Comparison of ENCODE assay signal across 7 cellular contexts in genomic region chr11:3860898-3861393, GRCh38. TPM values are rescaled to one million over a fixed set of nuclear protein-coding genes. Genes with fewer than 3 reads are reported as not detected.
DNase-seq lines count a peak whose midpoint lies in the region; ATAC-seq, FAIRE-seq and TF ChIP-seq lines count a peak whose summit lies in the region.
"Not testable (repeated sequence)": the region's sequence is repeated elsewhere in the genome, so short reads cannot be mapped to it uniquely, and the experiment has no call there.

No MANE protein-coding gene starts in this region.

- TF ChIP-seq POLR2A in GM12891 (IDR thresholded peaks at IDR 0.05; ENCODE audit: low read depth, low read length) = not testable (repeated sequence)

- H3K27ac ChIP-seq in left lung (peak overlapping the region in 1 of 2 donors; percentile 11), skeletal muscle tissue (ENCODE audit: low read depth, low read length) (peak overlapping the region; percentile 93)

- not testable (repeated sequence) for H3K9me3 ChIP-seq in left lung; skeletal muscle tissue (ENCODE audit: control insufficient read depth in 3 of 3, low read length in 3 of 3)

- peak overlapping the region in 1 of 3 donors; percentile 10 for H3K9ac ChIP-seq in skeletal muscle tissue (ENCODE audit: low read depth in 1 of 3, low read length in 3 of 3)

- intact Hi-C loops in left lung (cut with DNase I) = not testable (repeated sequence)

- not testable (repeated sequence) for TF ChIP-seq CTCF in left lung (IDR thresholded peaks at IDR 0.05)

- H3K27ac Mint-ChIP-seq in activated CD4-positive, alpha-beta T cell treated with anti-CD3 and anti-CD28 coated beads, Interleukin-2, amount 10 ng/mL, durations not matched to agents 7 days and 5 days = peak overlapping the region; percentile 79
- peak overlapping the region; percentile 93 for H3K27ac Mint-ChIP-seq in activated naive CD8-positive, alpha-beta T cell treated with anti-CD3 and anti-CD28 coated beads for 36 hours

- POLR2A ChIA-PET in activated CD4-positive, alpha-beta T cell treated with anti-CD3 and anti-CD28 coated beads, Interleukin-2, amount 10 ng/mL, durations not matched to agents 7 days and 5 days (lab: Charles Lee) = interaction anchor here (0.9 kb wide), 1 partner anchor 93 kb away, joined by 3 read pairs; no protein-coding TSS in a partner anchor

- H3K27me3 ChIP-seq in left lung; skeletal muscle tissue (ENCODE audit: control insufficient read depth in 3 of 3, insufficient read depth in 3 of 3, low read length in 3 of 3): not testable (repeated sequence)

- peak; percentile 45 for FAIRE-seq in GM12891 (lab: Jason Lieb, UNC)

- not testable (repeated sequence) for DNase-seq in GM12891 (ENCODE audit: insufficient read length, low spot score); left lung
- DNase-seq in KG1 (lab: John Stamatoyannopoulos, UW) (peak; percentile 25), OCI-M1 (lab: John Stamatoyannopoulos, UW) (peak; percentile 53)
- DNase-seq in activated CD4-positive, alpha-beta T cell treated with anti-CD3 and anti-CD28 coated beads, Interleukin-2, amount 10 ng/mL, durations not matched to agents 7 days and 5 days = peak; percentile 64
- peak; percentile 43 for DNase-seq in activated naive CD8-positive, alpha-beta T cell treated with anti-CD3 and anti-CD28 coated beads for 36 hours

- not testable (repeated sequence) for H3K36me3 ChIP-seq in left lung; skeletal muscle tissue (ENCODE audit: control insufficient read depth in 3 of 3, insufficient read depth in 3 of 3, low read length in 3 of 3)

- not testable (repeated sequence) for H3K4me3 ChIP-seq in left lung
- H3K4me3 ChIP-seq in skeletal muscle tissue (ENCODE audit: low read length in 3 of 3) = peak overlapping the region in 2 of 3 donors; percentile 26 to 45

- H3K4me1 ChIP-seq in left lung (peaks cover 37 to 83% of the 10 kb centered on the region in 2 donors), skeletal muscle tissue (ENCODE audit: control insufficient read depth in 3 of 3, insufficient read depth in 3 of 3, low read length in 3 of 3) (peaks cover 71 to 81% (median 72%) of the 10 kb centered on the region in 3 donors)

- peaks cover 41% of the 10 kb centered on the region for H3K36me3 Mint-ChIP-seq in activated CD4-positive, alpha-beta T cell treated with anti-CD3 and anti-CD28 coated beads, Interleukin-2, amount 10 ng/mL, durations not matched to agents 7 days and 5 days (ENCODE audit: low read depth)
- peaks cover 28% of the 10 kb centered on the region for H3K36me3 Mint-ChIP-seq in activated naive CD8-positive, alpha-beta T cell treated with anti-CD3 and anti-CD28 coated beads for 36 hours

- peak; percentile 9 for ATAC-seq in left lung

- CTCF ChIA-PET in activated CD4-positive, alpha-beta T cell treated with anti-CD3 and anti-CD28 coated beads, Interleukin-2, amount 10 ng/mL, durations not matched to agents 7 days and 5 days (lab: Charles Lee) = interaction anchor here (0.6 to 16.6 kb wide), 6 partner anchors 10 to 211 kb away, joined by 3 to 355 read pairs (median 8); partner anchors contain the start of gene RHOG

- not testable (repeated sequence) for H3K9me3 Mint-ChIP-seq in activated CD4-positive, alpha-beta T cell treated with anti-CD3 and anti-CD28 coated beads, Interleukin-2, amount 10 ng/mL, durations not matched to agents 7 days and 5 days; activated naive CD8-positive, alpha-beta T cell treated with anti-CD3 and anti-CD28 coated beads for 36 hours

- H3K4me3 Mint-ChIP-seq in activated CD4-positive, alpha-beta T cell treated with anti-CD3 and anti-CD28 coated beads, Interleukin-2, amount 10 ng/mL, durations not matched to agents 7 days and 5 days = peak overlapping the region; percentile 98
- peak overlapping the region; percentile 98 for H3K4me3 Mint-ChIP-seq in activated naive CD8-positive, alpha-beta T cell treated with anti-CD3 and anti-CD28 coated beads for 36 hours

- H3K27me3 Mint-ChIP-seq in activated CD4-positive, alpha-beta T cell treated with anti-CD3 and anti-CD28 coated beads, Interleukin-2, amount 10 ng/mL, durations not matched to agents 7 days and 5 days; activated naive CD8-positive, alpha-beta T cell treated with anti-CD3 and anti-CD28 coated beads for 36 hours: not testable (repeated sequence)

- peaks cover 76% of the 10 kb centered on the region for H3K4me1 Mint-ChIP-seq in activated CD4-positive, alpha-beta T cell treated with anti-CD3 and anti-CD28 coated beads, Interleukin-2, amount 10 ng/mL, durations not matched to agents 7 days and 5 days
- peaks cover 78% of the 10 kb centered on the region for H3K4me1 Mint-ChIP-seq in activated naive CD8-positive, alpha-beta T cell treated with anti-CD3 and anti-CD28 coated beads for 36 hours

RNA-seq across cellular contexts. Expression of gene STIM1, which starts 5.5 kb away (rescaled TPM):
- 33.2 TPM for polyA plus RNA-seq in GM12891 (2012; ENCODE audit: low read depth, missing spikeins)
- total RNA-seq in activated CD4-positive, alpha-beta T cell treated with anti-CD3 and anti-CD28 coated beads, Interleukin-2, amount 10 ng/mL, durations not matched to agents 7 days and 5 days = 100 to 1,000 TPM; 103 to 108 TPM
- 10 to 100 TPM; 49.4 to 55.4 TPM for total RNA-seq in activated naive CD8-positive, alpha-beta T cell treated with anti-CD3 and anti-CD28 coated beads for 36 hours
- total RNA-seq in left lung (10 to 100 TPM; 50.9 to 52.9 TPM), skeletal muscle tissue (54.8 TPM)

RNA-seq across cellular contexts. Expression of gene RHOG, which starts 20.2 kb away (rescaled TPM):
- 90.0 TPM for polyA plus RNA-seq in GM12891 (2012; ENCODE audit: low read depth, missing spikeins)
- 100 to 1,000 TPM; 158 to 172 TPM for total RNA-seq in activated CD4-positive, alpha-beta T cell treated with anti-CD3 and anti-CD28 coated beads, Interleukin-2, amount 10 ng/mL, durations not matched to agents 7 days and 5 days
- total RNA-seq in activated naive CD8-positive, alpha-beta T cell treated with anti-CD3 and anti-CD28 coated beads for 36 hours = 100 to 1,000 TPM; 183 to 190 TPM
- total RNA-seq in left lung (100 to 1,000 TPM in 1 of 2 donors, 10 to 100 TPM in 1; 57.1 to 109 TPM), skeletal muscle tissue (1.6 TPM)

RNA-seq across cellular contexts. Expression of gene PGAP2, which starts 52.6 kb away (rescaled TPM):
- 24.7 TPM for polyA plus RNA-seq in GM12891 (2012; ENCODE audit: low read depth, missing spikeins)
- total RNA-seq in activated CD4-positive, alpha-beta T cell treated with anti-CD3 and anti-CD28 coated beads, Interleukin-2, amount 10 ng/mL, durations not matched to agents 7 days and 5 days = 10 to 100 TPM; 30.0 to 30.9 TPM
- 10 to 100 TPM; 35.4 to 35.6 TPM for total RNA-seq in activated naive CD8-positive, alpha-beta T cell treated with anti-CD3 and anti-CD28 coated beads for 36 hours
- total RNA-seq in left lung (10 to 100 TPM; 19.5 to 26.5 TPM), skeletal muscle tissue (8.9 TPM)

Comparison
In these comparisons a context has a peak if more than half of its experiments do, and no peak if none do; other contexts are left out.
1. RNA of gene RHOG, which starts 20.2 kb away (total RNA-seq): 183 to 190 TPM in activated naive CD8-positive, alpha-beta T cell treated with anti-CD3 and anti-CD28 coated beads for 36 hours, 158 to 172 TPM in activated CD4-positive, alpha-beta T cell treated with anti-CD3 and anti-CD28 coated beads, Interleukin-2, amount 10 ng/mL, durations not matched to agents 7 days and 5 days and 57.1 to 109 TPM in left lung; 1.6 TPM in skeletal muscle tissue (single experiment); every median in the first group is over 10 times any median in the second.